Comparison of ENCODE assay signal across 10 cellular contexts in the genomic region with DNA sequence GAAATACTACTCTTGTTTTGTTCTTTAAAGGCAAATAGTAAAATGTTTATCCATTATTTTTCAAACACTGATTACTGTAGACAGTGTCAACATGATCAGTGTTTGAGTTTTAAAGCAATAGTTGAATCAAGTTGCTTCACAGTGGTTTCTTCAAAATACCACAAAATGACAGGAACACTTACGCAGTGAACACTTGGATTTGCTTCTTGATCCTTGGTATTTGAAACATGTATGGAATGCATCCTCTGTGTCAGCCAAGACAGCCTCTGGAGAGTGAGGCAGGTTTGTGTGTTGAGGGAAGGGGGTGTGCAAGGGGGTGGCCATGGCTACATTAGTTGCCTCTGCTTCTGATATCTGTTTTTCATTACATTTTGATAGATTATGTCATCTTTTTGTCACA.
DNase-seq lines count a peak whose midpoint lies in the region; ATAC-seq and TF ChIP-seq lines count a peak whose summit lies in the region.
"Had no signal": no experiment of that assay in that cellular context is flagged by ENCODE, and none has a peak within 500 bp of the region (broad histone marks: within the 10 kb centered on the region; RNA-seq: fewer than 3 reads in every experiment).

No MANE protein-coding gene starts in this region.

- H3K27me3 ChIP-seq in SJCRH30, result no peaks in the 10 kb centered on the region
- no peaks in the 10 kb centered on the region for H3K27me3 ChIP-seq in neuron (ENCODE audit: insufficient read depth, low read length)

- TF ChIP-seq CTCF in fibroblast of pulmonary artery (IDR thresholded peaks at IDR 0.05; ENCODE audit: low read length, missing control alignments), result no peak

- in situ Hi-C loops in Caki2 (cut with HindIII; ENCODE audit: low pct_unique_long_range_greater_than_20kb, low sequenced_read_pairs), result no loop called here

- H2AFZ ChIP-seq in neuron (ENCODE audit: low read depth, low read length), result peak overlapping the region; percentile 10

- H3K36me3 ChIP-seq in SJCRH30 (no peaks in the 10 kb centered on the region), neuron (ENCODE audit: insufficient read depth, low read length) (no peaks in the 10 kb centered on the region)

- DNase-seq in Caki2 (ENCODE audit: low read depth), result peak; percentile 73
- peak; percentile 12 to 44 for DNase-seq in SJCRH30
- DNase-seq in fibroblast of pulmonary artery (ENCODE audit: low read depth), result peak; percentile 98
- DNase-seq in NCI-H69 (lab: John Stamatoyannopoulos, UW), result no peak
- no peak for DNase-seq in COLO668 (lab: John Stamatoyannopoulos, UW; ENCODE audit: unreplicated experiment)
- DNase-seq: NCI-H146; stimulated activated CD4-positive, alpha-beta T cell treated with anti-CD3 and anti-CD28 coated beads, Interleukin-1b, Interleukin-23, amount 100 ng/mL, for 48 hours had no signal

- H3K4me3 ChIP-seq in SJCRH30, result no peak overlapping the region
- no peak overlapping the region for H3K4me3 ChIP-seq in fibroblast of pulmonary artery (replicated peaks; ENCODE audit: low read depth, low read length)
- H3K4me3 ChIP-seq in neuron (ENCODE audit: low read length), result no peak overlapping the region

- no peak for ATAC-seq in HG03354 (IDR thresholded peaks at IDR 0.05; ENCODE audit: poor library complexity, severe bottlenecking, unreplicated experiment)
- no peak for ATAC-seq in HG03025 (IDR thresholded peaks at IDR 0.05; ENCODE audit: low FRiP score, unreplicated experiment)

- H3K9me3 ChIP-seq in SJCRH30 (replicated peaks), result no peaks in the 10 kb centered on the region
- H3K9me3 ChIP-seq in neuron (ENCODE audit: low read length), result no peaks in the 10 kb centered on the region

- H3K4me1 ChIP-seq in SJCRH30 (peaks cover 28% of the 10 kb centered on the region), neuron (ENCODE audit: insufficient read depth, low read length) (peaks cover 32% of the 10 kb centered on the region)

- H3K27ac ChIP-seq in SJCRH30, result peak overlapping the region; percentile 77

Comparison
In these comparisons a context has a peak if more than half of its experiments do, and no peak if none do; other contexts are left out.
1. DNase-seq: peak in Caki2 (single experiment), SJCRH30 (2 of 2) and fibroblast of pulmonary artery (single experiment); none in NCI-H69 (single experiment) and COLO668 (single experiment).